16 cellular contexts compared by ENCODE assay signal in genomic region chr5:38923661-38924451, GRCh38.
DNase-seq lines count a peak whose midpoint lies in the region; ATAC-seq, FAIRE-seq and TF ChIP-seq lines count a peak whose summit lies in the region.
"Had no signal": no experiment of that assay in that cellular context is flagged by ENCODE, and none has a peak within 500 bp of the region (broad histone marks: within the 10 kb centered on the region; RNA-seq: fewer than 3 reads in every experiment).

No MANE protein-coding gene starts in this region.

- H3K9me3 ChIP-seq in astrocyte (ENCODE audit: insufficient read depth, low read depth, low read length) = no peaks in the 10 kb centered on the region
- no peaks in the 10 kb centered on the region for H3K9me3 ChIP-seq in left ventricle myocardium inferior (replicated peaks)
- H3K9me3 ChIP-seq in neural progenitor cell (ENCODE audit: low read depth) = no peaks in the 10 kb centered on the region
- H3K9me3 ChIP-seq: Peyer's patch, upper lobe of left lung had no signal

- intact Hi-C loops in left ventricle myocardium inferior (cut with micrococcal nuclease) = no loop called here

- H2AFZ ChIP-seq in astrocyte (ENCODE audit: low read depth, low read length) (no peak overlapping the region), neural progenitor cell (replicated peaks) (no peak overlapping the region)

- H3K36me3 Mint-ChIP-seq in astrocyte (ENCODE audit: low read depth, unreplicated experiment) (peaks cover 17% of the 10 kb centered on the region), neural progenitor cell (no peaks in the 10 kb centered on the region), type B pancreatic cell (no peaks in the 10 kb centered on the region)

- no peak overlapping the region for H3K9ac ChIP-seq in astrocyte (ENCODE audit: low read length)
- no peak overlapping the region for H3K9ac ChIP-seq in neural progenitor cell

- no peak for TF ChIP-seq CTCF in astrocyte (IDR thresholded peaks at IDR 0.05; ENCODE audit: insufficient read depth, low read depth, low read length)
- no peak for TF ChIP-seq CTCF in left ventricle myocardium inferior (IDR thresholded peaks at IDR 0.05; ENCODE audit: borderline replicate concordance)
- no peak for TF ChIP-seq CTCF in neural progenitor cell (IDR thresholded peaks at IDR 0.05)
- TF ChIP-seq CTCF in type B pancreatic cell (conservative IDR thresholded peaks at IDR 0.05) = no peak

- no peak for ATAC-seq in GM21367 (IDR thresholded peaks at IDR 0.05; ENCODE audit: unreplicated experiment)
- ATAC-seq in GM19351 (IDR thresholded peaks at IDR 0.05; ENCODE audit: unreplicated experiment) = no peak
- ATAC-seq: activated CD8-positive, alpha-beta T cell treated with anti-CD3 and anti-CD28 coated beads for 36 hours; esophagus mucosa had no signal

- H3K27me3 ChIP-seq in astrocyte (ENCODE audit: insufficient read depth, low read length) (no peaks in the 10 kb centered on the region), left ventricle myocardium inferior (ENCODE audit: low read depth) (no peaks in the 10 kb centered on the region), neural progenitor cell (no peaks in the 10 kb centered on the region)
- H3K27me3 ChIP-seq: dorsolateral prefrontal cortex, Peyer's patch, upper lobe of left lung had no signal

- H4K20me1 ChIP-seq in astrocyte (ENCODE audit: insufficient read depth, low read length) (peaks cover 6% of the 10 kb centered on the region), neural progenitor cell (ENCODE audit: low read depth) (no peaks in the 10 kb centered on the region)

- H3K4me1 Mint-ChIP-seq in astrocyte (ENCODE audit: low read depth, unreplicated experiment) = peaks cover 39% of the 10 kb centered on the region
- no peaks in the 10 kb centered on the region for H3K4me1 Mint-ChIP-seq in neural progenitor cell
- no peaks in the 10 kb centered on the region for H3K4me1 Mint-ChIP-seq in type B pancreatic cell (ENCODE audit: unreplicated experiment)

- FAIRE-seq in astrocyte (lab: Jason Lieb, UNC) = no peak

- H3K4me3 ChIP-seq in astrocyte (ENCODE audit: insufficient read depth, low read depth, low read length) (no peak overlapping the region), left ventricle myocardium inferior (no peak overlapping the region), skeletal muscle cell (ENCODE audit: low read depth, low read length) (no peak overlapping the region), neural progenitor cell (no peak overlapping the region)
- H3K4me3 ChIP-seq: dorsolateral prefrontal cortex, Peyer's patch, upper lobe of left lung had no signal

- H3K4me2 ChIP-seq in astrocyte (ENCODE audit: low read length) = no peak overlapping the region
- no peak overlapping the region for H3K4me2 ChIP-seq in neural progenitor cell

- H3K36me3 ChIP-seq in astrocyte (ENCODE audit: insufficient read depth, low read length) = peaks cover 20% of the 10 kb centered on the region
- H3K36me3 ChIP-seq in left ventricle myocardium inferior = peaks cover 77% of the 10 kb centered on the region
- H3K36me3 ChIP-seq in neural progenitor cell = no peaks in the 10 kb centered on the region
- H3K36me3 ChIP-seq: Peyer's patch had no signal

- peaks cover 27% of the 10 kb centered on the region for H3K4me1 ChIP-seq in astrocyte (ENCODE audit: insufficient read depth, low read length)
- H3K4me1 ChIP-seq in left ventricle myocardium inferior = peaks cover 14% of the 10 kb centered on the region
- no peaks in the 10 kb centered on the region for H3K4me1 ChIP-seq in neural progenitor cell
- H3K4me1 ChIP-seq: Peyer's patch had no signal

- H3K27me3 Mint-ChIP-seq in astrocyte (ENCODE audit: low read depth, unreplicated experiment) (no peaks in the 10 kb centered on the region), neural progenitor cell (ENCODE audit: insufficient read depth, low read depth) (peaks cover 2% of the 10 kb centered on the region), type B pancreatic cell (peaks cover 4% of the 10 kb centered on the region)

- H3K79me2 ChIP-seq in astrocyte (ENCODE audit: insufficient read depth, low read length) (no peaks in the 10 kb centered on the region), neural progenitor cell (ENCODE audit: low read depth) (no peaks in the 10 kb centered on the region)

- H3K4me3 Mint-ChIP-seq in astrocyte (ENCODE audit: unreplicated experiment) (no peak overlapping the region), neural progenitor cell (no peak overlapping the region), type B pancreatic cell (no peak overlapping the region)
- H3K4me3 Mint-ChIP-seq: activated CD8-positive, alpha-beta T cell treated with anti-CD3 and anti-CD28 coated beads for 36 hours had no signal

- DNase-seq in EH (ENCODE audit: low read depth) = peak; percentile 58
- no peak for DNase-seq in astrocyte (ENCODE audit: low read depth)
- no peak for DNase-seq in left ventricle myocardium inferior
- DNase-seq in skeletal muscle cell (ENCODE audit: low read depth) = peak; percentile 54
- DNase-seq in neural progenitor cell (ENCODE audit: low spot score) = no peak
- DNase-seq in type B pancreatic cell (ENCODE audit: extremely low spot score, unreplicated experiment) = no peak
- DNase-seq: activated CD8-positive, alpha-beta T cell treated with anti-CD3 and anti-CD28 coated beads for 36 hours; dorsolateral prefrontal cortex; NCI-H1105; NCI-H2171; Peyer's patch; stimulated activated CD4-positive, alpha-beta T cell treated with anti-CD3 and anti-CD28 coated beads, Interleukin-4, amount 100 ng/mL, for 4 hours; upper lobe of left lung had no signal

- H3K27ac Mint-ChIP-seq in astrocyte (ENCODE audit: unreplicated experiment) = peak overlapping the region; percentile 43
- H3K27ac Mint-ChIP-seq in neural progenitor cell = no peak overlapping the region
- H3K27ac Mint-ChIP-seq in type B pancreatic cell = no peak overlapping the region
- H3K27ac Mint-ChIP-seq: activated CD8-positive, alpha-beta T cell treated with anti-CD3 and anti-CD28 coated beads for 36 hours had no signal

- no peaks in the 10 kb centered on the region for H3F3A ChIP-seq in neural progenitor cell (ENCODE audit: low read depth)

- H3K27ac ChIP-seq in astrocyte (ENCODE audit: low read depth, low read length) (no peak overlapping the region), left ventricle myocardium inferior (replicated peaks) (peak overlapping the region; percentile 58), neural progenitor cell (no peak overlapping the region)
- H3K27ac ChIP-seq: dorsolateral prefrontal cortex, upper lobe of left lung had no signal

- H3K9me3 Mint-ChIP-seq in astrocyte (ENCODE audit: unreplicated experiment) (no peaks in the 10 kb centered on the region), neural progenitor cell (no peaks in the 10 kb centered on the region), type B pancreatic cell (no peaks in the 10 kb centered on the region)
- H3K9me3 Mint-ChIP-seq: activated CD8-positive, alpha-beta T cell treated with anti-CD3 and anti-CD28 coated beads for 36 hours had no signal

Comparison
In these comparisons a context has a peak if more than half of its experiments do, and no peak if none do; other contexts are left out.
1. DNase-seq: peak in EH (single experiment) and skeletal muscle cell (single experiment); none in astrocyte (single experiment), left ventricle myocardium inferior (single experiment), neural progenitor cell (single experiment) and type B pancreatic cell (single experiment).